ENCODE assay signal across 31 cellular contexts in the genomic region with DNA sequence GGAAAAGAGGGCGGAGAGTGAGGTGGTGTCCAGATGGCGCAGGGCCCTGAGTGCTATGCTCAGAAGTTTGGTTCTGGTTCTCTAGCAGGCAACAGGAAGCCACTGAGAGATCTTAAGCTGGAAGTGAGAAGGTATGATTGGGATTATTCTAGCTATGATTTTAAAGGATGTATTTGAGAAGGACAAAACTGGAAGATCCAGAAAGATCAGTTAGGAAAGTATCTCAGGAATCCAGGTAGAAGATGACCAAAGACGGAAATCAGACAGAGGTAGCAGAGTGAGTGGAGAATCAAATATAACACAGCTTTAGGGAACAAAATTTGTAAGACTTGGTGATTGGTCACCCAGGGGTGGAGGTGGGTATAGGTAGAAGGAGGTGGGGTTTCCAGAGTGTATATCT.
"Had no signal": no experiment of that assay in that cellular context is flagged by ENCODE, and none has a peak within 500 bp of the region (broad histone marks: within the 10 kb centered on the region; RNA-seq: fewer than 3 reads in every experiment).

No MANE protein-coding gene starts in this region.

- H3K27ac ChIP-seq: ascending aorta, cardiac muscle cell, Peyer's patch, SJSA1 had no signal

- DNase-seq: activated CD4-positive, alpha-beta T cell treated with anti-CD3 and anti-CD28 coated beads, Interleukin-2, amount 10 ng/mL, durations not matched to agents 24 days and 14 days; activated CD4-positive, alpha-beta T cell treated with anti-CD3 and anti-CD28 coated beads, Interleukin-2, amount 50 U/mL, for 4 hours; activated CD8-positive, alpha-beta T cell treated with anti-CD3 and anti-CD28 coated beads for 36 hours; activated effector memory CD4-positive, alpha-beta T cell treated with anti-CD3 and anti-CD28 coated beads, Interleukin-2, amount 50 U/mL, for 16 hours; activated naive CD4-positive, alpha-beta T cell; activated naive CD4-positive, alpha-beta T cell treated with anti-CD3 and anti-CD28 coated beads, Interleukin-2, amount 50 U/mL, for 16 hours; activated naive CD8-positive, alpha-beta T cell treated with anti-CD3 and anti-CD28 coated beads for 36 hours; activated T-cell treated with anti-CD3 and anti-CD28 coated beads, Interleukin-2, amount 50 U/mL, for 1 hour; activated T-cell treated with anti-CD3 and anti-CD28 coated beads, Interleukin-2, amount 50 U/mL, for 72 hours; amygdala; Kasumi-1; KG1; MG63; NCI-H1048; NCI-H1105 treated with DMSO at 0.1 percent for 48 hours; NCI-H1436; NCI-H1694; NCI-H2029; NCI-H345; NCI-H524 treated with DMSO at 0.1 percent for 48 hours; PC-3; Peyer's patch; RPMI8226; SHP77 treated with DMSO at 0.1 percent for 48 hours; SK-N-SH had no signal

- H3K9me3 Mint-ChIP-seq: activated CD4-positive, alpha-beta T cell treated with anti-CD3 and anti-CD28 coated beads, Interleukin-2, amount 10 ng/mL, durations not matched to agents 24 days and 14 days; activated CD8-positive, alpha-beta T cell treated with anti-CD3 and anti-CD28 coated beads for 36 hours; activated naive CD8-positive, alpha-beta T cell treated with anti-CD3 and anti-CD28 coated beads for 36 hours; activated T-cell treated with anti-CD3 and anti-CD28 coated beads, Interleukin-2, amount 50 U/mL, for 72 hours; activated T-helper 17 cell treated with anti-CD3 and anti-CD28 coated beads, Interleukin-2, amount 50 U/mL, for 72 hours; T-helper 1 cell treated with Interleukin-12 subunit alpha and Interleukin-12 subunit beta and Interleukin-4 antibody, amounts not matched to agents 30 μg/mL and 1 μg/mL, for 36 hours; T-helper 2 cell treated with Interferon-gamma antibody and Interleukin-4, amounts not matched to agents 5 μg/mL and 100 μg/mL, for 36 hours had no signal

- H3K4me3 Mint-ChIP-seq: activated CD4-positive, alpha-beta T cell treated with anti-CD3 and anti-CD28 coated beads, Interleukin-2, amount 10 ng/mL, durations not matched to agents 24 days and 14 days; activated CD8-positive, alpha-beta T cell treated with anti-CD3 and anti-CD28 coated beads for 36 hours; activated naive CD8-positive, alpha-beta T cell treated with anti-CD3 and anti-CD28 coated beads for 36 hours; activated T-cell treated with anti-CD3 and anti-CD28 coated beads, Interleukin-2, amount 50 U/mL, for 72 hours; activated T-helper 17 cell treated with anti-CD3 and anti-CD28 coated beads, Interleukin-2, amount 50 U/mL, for 72 hours; T-helper 1 cell treated with Interleukin-12 subunit alpha and Interleukin-12 subunit beta and Interleukin-4 antibody, amounts not matched to agents 30 μg/mL and 1 μg/mL, for 36 hours; T-helper 2 cell treated with Interferon-gamma antibody and Interleukin-4, amounts not matched to agents 5 μg/mL and 100 μg/mL, for 36 hours had no signal

- H3K27ac Mint-ChIP-seq: activated CD4-positive, alpha-beta T cell treated with anti-CD3 and anti-CD28 coated beads, Interleukin-2, amount 10 ng/mL, durations not matched to agents 24 days and 14 days; activated CD8-positive, alpha-beta T cell treated with anti-CD3 and anti-CD28 coated beads for 36 hours; activated naive CD8-positive, alpha-beta T cell treated with anti-CD3 and anti-CD28 coated beads for 36 hours; activated T-cell treated with anti-CD3 and anti-CD28 coated beads, Interleukin-2, amount 50 U/mL, for 72 hours; activated T-helper 17 cell treated with anti-CD3 and anti-CD28 coated beads, Interleukin-2, amount 50 U/mL, for 72 hours; T-helper 1 cell treated with Interleukin-12 subunit alpha and Interleukin-12 subunit beta and Interleukin-4 antibody, amounts not matched to agents 30 μg/mL and 1 μg/mL, for 36 hours; T-helper 2 cell treated with Interferon-gamma antibody and Interleukin-4, amounts not matched to agents 5 μg/mL and 100 μg/mL, for 36 hours had no signal

- ATAC-seq: activated CD8-positive, alpha-beta T cell treated with anti-CD3 and anti-CD28 coated beads for 36 hours; activated T-cell treated with anti-CD3 and anti-CD28 coated beads, Interleukin-2, amount 50 U/mL, for 72 hours; activated T-helper 17 cell treated with anti-CD3 and anti-CD28 coated beads, Interleukin-2, amount 50 U/mL, for 72 hours; PC-3 had no signal

- H3K4me1 ChIP-seq: ascending aorta had no signal

- H3K4me3 ChIP-seq: ascending aorta, cardiac muscle cell, MG63, Peyer's patch, SJSA1 had no signal

- H3K9me3 ChIP-seq: ascending aorta, MG63, Peyer's patch, SK-N-SH had no signal

- H3K36me3 Mint-ChIP-seq: activated naive CD8-positive, alpha-beta T cell treated with anti-CD3 and anti-CD28 coated beads for 36 hours had no signal

- H3K36me3 ChIP-seq: ascending aorta, cardiac muscle cell, MG63, Peyer's patch, SJSA1 had no signal

- H3K27me3 ChIP-seq: ascending aorta, MG63, Peyer's patch had no signal
